8 cellular contexts compared by ENCODE assay signal in genomic region chr10:22927661-22928403, GRCh38. TPM values are rescaled to one million over a fixed set of nuclear protein-coding genes. Genes with fewer than 3 reads are reported as not detected.
DNase-seq lines count a peak whose midpoint lies in the region; ATAC-seq and TF ChIP-seq lines count a peak whose summit lies in the region.

Gene ARMC3 (plus strand): TSS chr10:22928053. CDS start chr10:22931997, 3,944 bp downstream.

- peak within 1 kb of the TSS; percentile 25 for H3K27ac ChIP-seq in CD8-positive, alpha-beta memory T cell (ENCODE audit: low read depth, low read length)
- H3K27ac ChIP-seq in Karpas-422 (ENCODE audit: low read length), result no peak within 1 kb of the TSS

- no peaks in the 10 kb centered on the region for H3K27me3 ChIP-seq in CD8-positive, alpha-beta memory T cell (ENCODE audit: insufficient read depth, low read length, poor library complexity, severe bottlenecking)
- no peaks in the 10 kb centered on the region for H3K27me3 ChIP-seq in Karpas-422 (ENCODE audit: low read length)

- no peaks in the 10 kb centered on the region for H3K9me2 ChIP-seq in Karpas-422 (replicated peaks; ENCODE audit: insufficient read depth, low read length)

- POLR2A ChIA-PET in CD8-positive, alpha-beta memory T cell (lab: Charles Lee), result interaction anchor here (0.5 kb wide), 1 partner anchor 925 kb away, joined by 3 read pairs; no protein-coding TSS in a partner anchor

- H3K27ac Mint-ChIP-seq in CD8-positive, alpha-beta memory T cell, result peak within 1 kb of the TSS in 2 of 8 donors; percentile 61 to 65

- peaks cover 12% of the 10 kb centered on the region for H3K4me1 ChIP-seq in CD8-positive, alpha-beta memory T cell (ENCODE audit: insufficient read depth, low read length)
- peaks cover 13% of the 10 kb centered on the region for H3K4me1 ChIP-seq in Karpas-422 (ENCODE audit: low read length)

- H3K27me3 Mint-ChIP-seq in CD8-positive, alpha-beta memory T cell, result peaks cover 4 to 19% of the 10 kb centered on the region in 2 donors

- no peaks in the 10 kb centered on the region for H4K20me1 ChIP-seq in Karpas-422 (ENCODE audit: insufficient read depth, low read depth, low read length)

- no peak within 1 kb of the TSS for H3K4me3 Mint-ChIP-seq in CD8-positive, alpha-beta memory T cell

- no peak within 1 kb of the TSS for H3K9ac ChIP-seq in Karpas-422 (ENCODE audit: low read length)

- no peak for TF ChIP-seq CTCF in LNCaP clone FGC (IDR thresholded peaks at IDR 0.05; ENCODE audit: control insufficient read depth, extremely low read depth, insufficient read depth)

- no peak within 1 kb of the TSS for H2AFZ ChIP-seq in Karpas-422 (ENCODE audit: low read length)

- no peaks in the 10 kb centered on the region for H3K36me3 Mint-ChIP-seq in CD8-positive, alpha-beta memory T cell

- no peaks in the 10 kb centered on the region for H3K9me3 ChIP-seq in CD8-positive, alpha-beta memory T cell (ENCODE audit: low read length)
- no peaks in the 10 kb centered on the region for H3K9me3 ChIP-seq in Karpas-422 (ENCODE audit: low read length)

- ATAC-seq in GM21423 (IDR thresholded peaks at IDR 0.05; ENCODE audit: unreplicated experiment), result peak; percentile 80

- no peaks in the 10 kb centered on the region for H3K79me2 ChIP-seq in Karpas-422 (ENCODE audit: low read length)

- H3K4me3 ChIP-seq in CD8-positive, alpha-beta memory T cell (ENCODE audit: low read length), result peak within 1 kb of the TSS; percentile 64
- peak within 1 kb of the TSS; percentile 2; the same call in 1 of the 2 replicates for H3K4me3 ChIP-seq in LNCaP clone FGC (ENCODE audit: low read depth, low read length)
- no peak within 1 kb of the TSS for H3K4me3 ChIP-seq in Karpas-422 (ENCODE audit: low read length)

- peaks cover 0 to 8% (median 3%) of the 10 kb centered on the region in 5 donors for H3K9me3 Mint-ChIP-seq in CD8-positive, alpha-beta memory T cell

- peak; percentile 44 to 86 (median 73) for DNase-seq in CD8-positive, alpha-beta memory T cell
- DNase-seq in LNCaP clone FGC (ENCODE audit: low read depth), result no peak
- DNase-seq in activated CD4-positive, alpha-beta T cell treated with anti-CD3 and anti-CD28 coated beads, Interleukin-2, amount 50 U/mL, for 48 hours, result peak; percentile 69 to 70
- DNase-seq in effector CD8-positive, alpha-beta T cell (lab: John Stamatoyannopoulos, UW), result peak; percentile 68
- DNase-seq in lung microvascular endothelial cell (ENCODE audit: low read depth in 2 of 2), result peak; percentile 32 to 63
- DNase-seq in stimulated activated CD4-positive, alpha-beta T cell treated with anti-CD3 and anti-CD28 coated beads, TNF-alpha, amount 100 ng/mL, for 4 hours (ENCODE audit: low read depth in 3 of 3), result peak; percentile 17 to 37 (median 27)
- no peak for DNase-seq in Karpas-422

- CTCF ChIA-PET in CD8-positive, alpha-beta memory T cell (lab: Charles Lee), result no interaction called here

- H3K4me1 Mint-ChIP-seq in CD8-positive, alpha-beta memory T cell, result no peaks in the 10 kb centered on the region

- H3K4me2 ChIP-seq in Karpas-422 (ENCODE audit: low read depth, low read length, poor library complexity, severe bottlenecking), result no peak within 1 kb of the TSS

- no peaks in the 10 kb centered on the region for H3K36me3 ChIP-seq in CD8-positive, alpha-beta memory T cell (ENCODE audit: insufficient read depth, low read length)
- H3K36me3 ChIP-seq in Karpas-422 (ENCODE audit: insufficient read depth, low read length), result no peaks in the 10 kb centered on the region

RNA-seq across cellular contexts. Expression of gene ARMC3, which starts in this region (rescaled TPM):
- not detected for total RNA-seq in CD8-positive, alpha-beta memory T cell
- polyA plus RNA-seq in CD8-positive, alpha-beta memory T cell, result not detected
- not detected in 2 replicates for total RNA-seq in lung microvascular endothelial cell
- not detected in 2 replicates for total RNA-seq in Karpas-422 (2014; rRNA removed; shearing (Covaris generic); ENCODE audit: low replicate concordance)

Comparison
In these comparisons a context has a peak if more than half of its experiments do, and no peak if none do; other contexts are left out.
1. Peak in DNase-seq, H3K4me3 ChIP-seq and H3K27ac ChIP-seq in CD8-positive, alpha-beta memory T cell; RNA of the gene not detected or under 1 TPM.
2. Peak in DNase-seq in lung microvascular endothelial cell; RNA of the gene not detected or under 1 TPM.
3. DNase-seq: peak in activated CD4-positive, alpha-beta T cell treated with anti-CD3 and anti-CD28 coated beads, Interleukin-2, amount 50 U/mL, for 48 hours (2 of 2), effector CD8-positive, alpha-beta T cell (single experiment) and stimulated activated CD4-positive, alpha-beta T cell treated with anti-CD3 and anti-CD28 coated beads, TNF-alpha, amount 100 ng/mL, for 4 hours (3 of 3); none in LNCaP clone FGC (single experiment) and Karpas-422 (single experiment).